In the genomic region with DNA sequence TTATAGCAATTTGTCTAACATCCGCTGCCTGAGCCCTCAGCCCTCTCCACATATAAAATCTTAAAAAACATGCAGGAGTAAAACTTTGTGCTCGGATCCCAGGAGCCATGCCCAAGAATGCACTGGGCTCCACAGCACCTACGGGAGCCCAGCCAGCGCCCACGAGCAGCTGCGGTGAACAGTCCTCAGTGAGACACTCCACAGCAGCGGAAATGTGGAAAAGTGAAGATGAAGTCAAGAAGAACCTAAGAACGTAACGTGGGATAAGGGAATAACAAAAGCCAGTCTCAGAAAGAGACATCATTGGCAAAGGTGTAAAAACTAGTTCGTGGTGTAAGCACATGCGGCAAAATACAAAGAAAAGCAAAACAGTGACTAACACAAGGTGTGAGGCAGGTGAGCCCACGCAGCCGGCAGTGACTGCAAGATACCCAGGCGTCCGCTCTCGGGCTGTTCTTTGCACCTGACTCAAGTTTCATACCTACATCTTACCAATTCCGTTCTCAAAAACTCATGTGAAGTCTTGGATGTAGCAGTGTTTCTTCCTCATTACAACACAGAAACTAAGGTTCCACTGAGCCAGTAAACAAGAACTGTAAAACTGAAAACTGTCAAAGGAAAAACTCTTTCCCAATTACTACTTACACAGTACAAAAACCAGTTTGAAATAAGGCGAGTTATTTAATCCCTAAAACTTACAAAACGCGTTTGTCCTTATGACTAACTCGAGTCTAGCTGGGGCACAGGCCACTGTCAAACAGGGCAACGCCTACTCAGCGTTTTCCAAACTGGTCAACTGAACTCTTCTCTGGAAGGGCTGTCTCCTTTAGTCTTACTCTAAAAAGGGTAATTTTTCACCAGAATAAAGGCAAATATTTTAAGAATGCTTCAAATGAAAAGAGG, we compare ENCODE assay signal across 8 cellular contexts. TPM values are rescaled to one million over a fixed set of nuclear protein-coding genes. Genes with fewer than 3 reads are reported as not detected.
DNase-seq lines count a peak whose midpoint lies in the region; ATAC-seq and TF ChIP-seq lines count a peak whose summit lies in the region.

No MANE protein-coding gene starts in this region.

- no peaks in the 10 kb centered on the region for H3K27me3 Mint-ChIP-seq in CD4-positive, CD25-positive, alpha-beta regulatory T cell

- H3K4me1 Mint-ChIP-seq in CD4-positive, CD25-positive, alpha-beta regulatory T cell, result peaks cover 21 to 76% (median 53%) of the 10 kb centered on the region in 4 donors

- H3K27ac Mint-ChIP-seq in CD4-positive, CD25-positive, alpha-beta regulatory T cell, result peak overlapping the region; percentile 34 to 85 (median 79)

- H4K20me1 ChIP-seq in hepatocyte (ENCODE audit: insufficient read depth, poor library complexity, severe bottlenecking), result peaks cover 58% of the 10 kb centered on the region

- TF ChIP-seq CTCF in hepatocyte (IDR thresholded peaks at IDR 0.05; ENCODE audit: poor library complexity), result no peak

- H3K9me3 ChIP-seq in CD4-positive, CD25-positive, alpha-beta regulatory T cell (ENCODE audit: control insufficient read depth in 2 of 2, low read length in 2 of 2), result no peaks in the 10 kb centered on the region
- H3K9me3 ChIP-seq in NT2/D1 (ENCODE audit: insufficient read depth, low read length) (no peaks in the 10 kb centered on the region), hepatocyte (ENCODE audit: low read depth) (no peaks in the 10 kb centered on the region)

- 53% methylated on average over 23 of the region's 23 CpGs for WGBS in hepatocyte (ENCODE audit: low lambda C conversion rate, missing lambda C conversion rate)

- H3K79me2 ChIP-seq in hepatocyte, result peaks cover 87% of the 10 kb centered on the region

- peak in 2 of 3 donors; percentile 28 to 69 for DNase-seq in CD4-positive, CD25-positive, alpha-beta regulatory T cell
- DNase-seq in NT2/D1 (ENCODE audit: low read depth, low spot score) (no peak), hepatocyte (ENCODE audit: low spot score) (peak; percentile 57), GF-D8 (lab: John Stamatoyannopoulos, UW) (no peak), NCI-H2029 (lab: John Stamatoyannopoulos, UW) (no peak), H4 (ENCODE audit: low spot score) (no peak)
- DNase-seq in activated effector memory CD4-positive, alpha-beta T cell treated with Interleukin-2 at 50 U/mL for 16 hours, result peak; percentile 34
- DNase-seq in stimulated activated CD4-positive, alpha-beta T cell treated with anti-CD3 and anti-CD28 coated beads, Interleukin-12 subunit alpha, Interleukin-12 subunit beta, amount 100 ng/mL, for 24 hours (ENCODE audit: low read depth in 2 of 2), result peak; percentile 57 to 63

- H2AFZ ChIP-seq in hepatocyte, result no peak overlapping the region

- peak overlapping the region; percentile 84 for H3K4me2 ChIP-seq in hepatocyte

- peaks cover 19% of the 10 kb centered on the region for H3K36me3 Mint-ChIP-seq in CD4-positive, CD25-positive, alpha-beta regulatory T cell

- H3K27ac ChIP-seq in CD4-positive, CD25-positive, alpha-beta regulatory T cell (ENCODE audit: insufficient read depth, low read length, poor library complexity, severe bottlenecking), result peak overlapping the region; percentile 64
- H3K27ac ChIP-seq in hepatocyte, result peak overlapping the region; percentile 50

- H3K4me1 ChIP-seq in CD4-positive, CD25-positive, alpha-beta regulatory T cell (ENCODE audit: control insufficient read depth, insufficient read depth, low read length, poor library complexity, severe bottlenecking), result peaks cover 36% of the 10 kb centered on the region
- H3K4me1 ChIP-seq in NT2/D1 (ENCODE audit: insufficient read depth, insufficient read length), result peaks cover 12% of the 10 kb centered on the region
- H3K4me1 ChIP-seq in hepatocyte (ENCODE audit: insufficient read depth), result peaks cover 25% of the 10 kb centered on the region

- H3K4me3 ChIP-seq in CD4-positive, CD25-positive, alpha-beta regulatory T cell (ENCODE audit: low read depth, low read length), result peak overlapping the region; percentile 91
- H3K4me3 ChIP-seq in NT2/D1 (ENCODE audit: insufficient read length, low read depth) (peak overlapping the region; percentile 52), hepatocyte (peak overlapping the region; percentile 90)

- H3K9me2 ChIP-seq in hepatocyte (replicated peaks; ENCODE audit: insufficient read depth), result no peaks in the 10 kb centered on the region

- ATAC-seq in CD4-positive, CD25-positive, alpha-beta regulatory T cell (ENCODE audit: low read depth in 2 of 2), result peak; percentile 21 to 45

- no peaks in the 10 kb centered on the region for H3K36me3 ChIP-seq in CD4-positive, CD25-positive, alpha-beta regulatory T cell (ENCODE audit: control insufficient read depth, insufficient read depth, low read length)
- H3K36me3 ChIP-seq in NT2/D1 (ENCODE audit: insufficient read depth, insufficient read length, low read length) (peaks cover 49% of the 10 kb centered on the region), hepatocyte (replicated peaks; ENCODE audit: insufficient read depth, low read depth) (no peaks in the 10 kb centered on the region)

- H3K27me3 ChIP-seq in CD4-positive, CD25-positive, alpha-beta regulatory T cell (ENCODE audit: control insufficient read depth, insufficient read depth, low read length), result no peaks in the 10 kb centered on the region
- H3K27me3 ChIP-seq in NT2/D1 (ENCODE audit: insufficient read depth, insufficient read length), result no peaks in the 10 kb centered on the region
- no peaks in the 10 kb centered on the region for H3K27me3 ChIP-seq in hepatocyte

- peak overlapping the region; percentile 74 for H3K9ac ChIP-seq in NT2/D1 (ENCODE audit: insufficient read length, low read depth)

- H3K4me3 Mint-ChIP-seq in CD4-positive, CD25-positive, alpha-beta regulatory T cell, result peak overlapping the region; percentile 89 to 98 (median 92)

- no peaks in the 10 kb centered on the region for H3K9me3 Mint-ChIP-seq in CD4-positive, CD25-positive, alpha-beta regulatory T cell

RNA-seq across cellular contexts. Expression of a gene that starts 1.7 kb away (rescaled TPM):
- total RNA-seq in CD4-positive, CD25-positive, alpha-beta regulatory T cell, result 31.6 TPM
- 1 to 10 TPM in 3 of 4 donors, under 1 TPM in 1; 0.67 to 2.2 (median 1.8) TPM for polyA plus RNA-seq in CD4-positive, CD25-positive, alpha-beta regulatory T cell
- total RNA-seq in hepatocyte, result 15.6 and 18.2 TPM in 2 replicates
- 5.0 and 7.7 TPM in 2 replicates for polyA plus RNA-seq in hepatocyte
- total RNA-seq in H4 (2014; rRNA removed; shearing (Covaris generic)), result 11.0 and 13.5 TPM in 2 replicates

RNA-seq across cellular contexts. Expression of a gene that starts 55.5 kb away (rescaled TPM):
- total RNA-seq in CD4-positive, CD25-positive, alpha-beta regulatory T cell, result 23.8 TPM
- 10 to 100 TPM; 17.8 to 27.7 (median 23.4) TPM for polyA plus RNA-seq in CD4-positive, CD25-positive, alpha-beta regulatory T cell
- total RNA-seq in hepatocyte, result 33.6 and 36.4 TPM in 2 replicates
- 35.2 and 42.5 TPM in 2 replicates for polyA plus RNA-seq in hepatocyte
- 35.2 and 41.3 TPM in 2 replicates for total RNA-seq in H4 (2014; rRNA removed; shearing (Covaris generic))

Comparison
In these comparisons a context has a peak if more than half of its experiments do, and no peak if none do; other contexts are left out.
1. DNase-seq: peak in CD4-positive, CD25-positive, alpha-beta regulatory T cell (2 of 3), activated effector memory CD4-positive, alpha-beta T cell treated with Interleukin-2 at 50 U/mL for 16 hours (single experiment), hepatocyte (single experiment) and stimulated activated CD4-positive, alpha-beta T cell treated with anti-CD3 and anti-CD28 coated beads, Interleukin-12 subunit alpha, Interleukin-12 subunit beta, amount 100 ng/mL, for 24 hours (2 of 2); none in NT2/D1 (single experiment), GF-D8 (single experiment), NCI-H2029 (single experiment) and H4 (single experiment).
2. Peak in every context shown above with its lines, with median percentiles within 50 percentile points of each other: H3K4me3 ChIP-seq.